32 cellular contexts compared by ENCODE assay signal in genomic region chr16:54734156-54734555, GRCh38.
"Had no signal": no experiment of that assay in that cellular context is flagged by ENCODE, and none has a peak within 500 bp of the region (broad histone marks: within the 10 kb centered on the region; RNA-seq: fewer than 3 reads in every experiment).

No MANE protein-coding gene starts in this region.

- H3K36me3 ChIP-seq: WERI-Rb-1 had no signal

- ATAC-seq: activated CD4-positive, alpha-beta T cell treated with anti-CD3 and anti-CD28 coated beads for 36 hours; activated CD4-positive, CD25-positive, alpha-beta regulatory T cell treated with anti-CD3 and anti-CD28 coated beads, Interleukin-2, amount 50 U/mL, for 24 hours; activated CD8-positive, alpha-beta memory T cell treated with anti-CD3 and anti-CD28 coated beads, Interleukin-2, amount 10 ng/mL, durations not matched to agents 7 days and 5 days; activated CD8-positive, alpha-beta T cell treated with anti-CD3 and anti-CD28 coated beads for 36 hours; activated CD8-positive, alpha-beta T cell treated with anti-CD3 and anti-CD28 coated beads, Interleukin-2, amount 10 ng/mL, durations not matched to agents 7 days and 5 days; T-cell; T-helper 17 cell; WTC11 had no signal

- FAIRE-seq: TTC549 had no signal

- H3K27ac ChIP-seq: VCaP, WERI-Rb-1 had no signal

- DNase-seq: activated B cell treated with CpG ODN at 0.5 μM for 24 hours; activated CD4-positive, alpha-beta memory T cell treated with anti-CD3 and anti-CD28 coated beads for 36 hours; activated CD4-positive, alpha-beta memory T cell treated with anti-CD3 and anti-CD28 coated beads, Interleukin-2, amount 10 ng/mL, durations not matched to agents 7 days and 5 days; activated CD4-positive, alpha-beta T cell treated with anti-CD3 and anti-CD28 coated beads for 1 hour; activated CD4-positive, alpha-beta T cell treated with anti-CD3 and anti-CD28 coated beads for 36 hours; activated CD4-positive, alpha-beta T cell treated with anti-CD3 and anti-CD28 coated beads for 4 hours; activated CD4-positive, alpha-beta T cell treated with anti-CD3 and anti-CD28 coated beads for 48 hours; activated CD4-positive, alpha-beta T cell treated with anti-CD3 and anti-CD28 coated beads, Interleukin-2, amount 10 ng/mL, durations not matched to agents 24 days and 14 days; activated CD4-positive, alpha-beta T cell treated with anti-CD3 and anti-CD28 coated beads, Interleukin-2, amount 10 ng/mL, durations not matched to agents 7 days and 5 days; activated CD4-positive, alpha-beta T cell treated with anti-CD3 and anti-CD28 coated beads, Interleukin-2, amount 50 U/mL, for 1 hour; activated CD4-positive, alpha-beta T cell treated with anti-CD3 and anti-CD28 coated beads, Interleukin-2, amount 50 U/mL, for 4 hours; activated CD4-positive, alpha-beta T cell treated with anti-CD3 and anti-CD28 coated beads, Interleukin-2, amount 50 U/mL, for 48 hours; activated CD4-positive, CD25-positive, alpha-beta regulatory T cell; activated CD4-positive, CD25-positive, alpha-beta regulatory T cell treated with anti-CD3 and anti-CD28 coated beads, Interleukin-2, amount 50 U/mL, for 72 hours; activated CD8-positive, alpha-beta memory T cell treated with anti-CD3 and anti-CD28 coated beads for 24 hours; activated CD8-positive, alpha-beta memory T cell treated with anti-CD3 and anti-CD28 coated beads, Interleukin-2, amount 10 ng/mL, durations not matched to agents 7 days and 5 days; activated CD8-positive, alpha-beta memory T cell treated with anti-CD3 and anti-CD28 coated beads, Interleukin-2, amount 50 U/mL, for 4 hours; activated CD8-positive, alpha-beta memory T cell treated with anti-CD3 and anti-CD28 coated beads, Interleukin-2, amount 50 U/mL, for 48 hours; activated CD8-positive, alpha-beta T cell treated with anti-CD3 and anti-CD28 coated beads for 36 hours; activated CD8-positive, alpha-beta T cell treated with anti-CD3 and anti-CD28 coated beads, Interleukin-2, amount 10 ng/mL, durations not matched to agents 7 days and 5 days; activated T-cell treated with anti-CD3 and anti-CD28 coated beads for 4 hours; T-cell; T-helper 1 cell; T-helper 17 cell; T-helper 2 cell; T-helper 9 cell; T1000; WERI-Rb-1 had no signal
